Comparison of ENCODE assay signal across 15 cellular contexts in genomic region chr16:14180431-14181059, GRCh38.
DNase-seq lines count a peak whose midpoint lies in the region; ATAC-seq and TF ChIP-seq lines count a peak whose summit lies in the region.
"Had no signal": no experiment of that assay in that cellular context is flagged by ENCODE, and none has a peak within 500 bp of the region (broad histone marks: within the 10 kb centered on the region; RNA-seq: fewer than 3 reads in every experiment).

No MANE protein-coding gene starts in this region.

- H3K27ac ChIP-seq in C4-2B = peak overlapping the region; percentile 57
- peak overlapping the region; percentile 71 for H3K27ac ChIP-seq in RWPE2 (ENCODE audit: poor library complexity, severe bottlenecking)
- H3K27ac ChIP-seq in mesodermal cell (ENCODE audit: low read depth, low read length, severe bottlenecking) = peak overlapping the region; percentile 25
- H3K27ac ChIP-seq: SJSA1 had no signal

- H3K36me3 ChIP-seq in RWPE2 (ENCODE audit: low read depth) (no peaks in the 10 kb centered on the region), mesodermal cell (ENCODE audit: control insufficient read depth, insufficient read depth, low read length) (no peaks in the 10 kb centered on the region)
- H3K36me3 ChIP-seq: SJSA1 had no signal

- no peak for DNase-seq in RWPE2 (ENCODE audit: low spot score)
- peak; percentile 46 for DNase-seq in glutamatergic neuron
- DNase-seq in stimulated activated CD4-positive, alpha-beta T cell treated with anti-CD3 and anti-CD28 coated beads, Interleukin-4, amount 100 ng/mL, for 4 hours = no peak
- no peak for DNase-seq in mucosa of gallbladder (ENCODE audit: low spot score)
- no peak for DNase-seq in stimulated activated naive CD8-positive, alpha-beta T cell treated with anti-CD3 and anti-CD28 coated beads, Interleukin-15, Interleukin-2, amounts not matched to agents 100 U/mL and 50 U/mL, for 24 hours
- DNase-seq: activated T-cell treated with anti-CD3 and anti-CD28 coated beads, Interleukin-2, amount 50 U/mL, for 4 hours; Calu3; effector CD8-positive, alpha-beta T cell; GOT3; NCI-H1436; substantia nigra had no signal

- H3K4me3 Mint-ChIP-seq in glutamatergic neuron (ENCODE audit: unreplicated experiment) = no peak overlapping the region
- H3K4me3 Mint-ChIP-seq: activated T-cell treated with anti-CD3 and anti-CD28 coated beads, Interleukin-2, amount 50 U/mL, for 4 hours had no signal

- WGBS in mesodermal cell (ENCODE audit: insufficient coverage in 2 of 2), 2 experiments = 74% methylated on average over 3 of the region's 5 CpGs; no CpG with 5 or more reads in 1 of the 2 experiments

- TF ChIP-seq CTCF in C4-2B (conservative IDR thresholded peaks at IDR 0.05) (no peak), RWPE2 (IDR thresholded peaks at IDR 0.05; ENCODE audit: poor library complexity, severe bottlenecking) (no peak), glutamatergic neuron (IDR thresholded peaks at IDR 0.05; ENCODE audit: partially characterized antibody, unreplicated experiment) (no peak)

- no peaks in the 10 kb centered on the region for H3K27me3 ChIP-seq in RWPE2 (ENCODE audit: insufficient read depth, poor library complexity, severe bottlenecking)
- H3K27me3 ChIP-seq: SJSA1 had no signal

- ATAC-seq in RWPE2 (ENCODE audit: low read depth) (no peak), HG03159 (IDR thresholded peaks at IDR 0.05; ENCODE audit: unreplicated experiment) (no peak)
- ATAC-seq in stimulated activated naive CD8-positive, alpha-beta T cell treated with anti-CD3 and anti-CD28 coated beads, Interleukin-15, Interleukin-2, amounts not matched to agents 100 U/mL and 50 U/mL, for 24 hours = no peak

- no peaks in the 10 kb centered on the region for H3K9me3 Mint-ChIP-seq in glutamatergic neuron (ENCODE audit: unreplicated experiment)
- H3K9me3 Mint-ChIP-seq: activated T-cell treated with anti-CD3 and anti-CD28 coated beads, Interleukin-2, amount 50 U/mL, for 4 hours had no signal

- H3K4me3 ChIP-seq in RWPE2 (ENCODE audit: severe bottlenecking) (no peak overlapping the region), mesodermal cell (ENCODE audit: extremely low read depth, insufficient read depth, low read length, poor library complexity, severe bottlenecking) (no peak overlapping the region)
- H3K4me3 ChIP-seq: SJSA1 had no signal

- peaks cover 19% of the 10 kb centered on the region for H3K4me1 ChIP-seq in RWPE2 (ENCODE audit: insufficient read depth, poor library complexity, severe bottlenecking)
- peaks cover 26% of the 10 kb centered on the region for H3K4me1 ChIP-seq in mesodermal cell (ENCODE audit: control insufficient read depth, insufficient read depth, low read length, poor library complexity, severe bottlenecking)

- H3K36me3 Mint-ChIP-seq in glutamatergic neuron (ENCODE audit: unreplicated experiment) = no peaks in the 10 kb centered on the region

- no peaks in the 10 kb centered on the region for H3K27me3 Mint-ChIP-seq in glutamatergic neuron (ENCODE audit: unreplicated experiment)

- no peaks in the 10 kb centered on the region for H3K9me3 ChIP-seq in RWPE2 (ENCODE audit: severe bottlenecking)
- no peaks in the 10 kb centered on the region for H3K9me3 ChIP-seq in mesodermal cell (ENCODE audit: control insufficient read depth, low read length)
- H3K9me3 ChIP-seq: SJSA1 had no signal

- peak overlapping the region; percentile 28 for H3K27ac Mint-ChIP-seq in glutamatergic neuron (ENCODE audit: unreplicated experiment)

- H3K4me1 Mint-ChIP-seq in glutamatergic neuron (ENCODE audit: low read depth, unreplicated experiment) = peaks cover 23% of the 10 kb centered on the region
